8 cellular contexts compared by ENCODE assay signal in the genomic region with DNA sequence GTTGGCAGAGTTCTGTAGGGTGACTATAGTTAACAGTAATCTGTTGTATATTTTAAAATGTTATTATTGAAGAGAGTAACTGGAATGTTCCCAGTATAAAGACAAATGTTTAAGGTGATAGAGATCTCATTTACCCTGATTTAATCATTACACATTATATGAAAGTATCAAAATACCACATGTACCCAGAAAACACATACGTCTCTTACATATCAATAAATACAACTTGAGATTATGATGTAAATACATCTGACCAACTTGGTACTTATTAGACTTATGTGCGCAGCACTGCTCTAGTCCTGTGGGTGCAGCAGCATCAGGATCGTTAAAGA. TPM values are rescaled to one million over a fixed set of nuclear protein-coding genes. Genes with fewer than 3 reads are reported as not detected.
DNase-seq lines count a peak whose midpoint lies in the region; TF ChIP-seq lines count a peak whose summit lies in the region.

No MANE protein-coding gene starts in this region.

- H3K4me3 Mint-ChIP-seq in nephron progenitor cell: peak overlapping the region; percentile 97

- H4K20me1 ChIP-seq in BLaER1: peaks cover 13% of the 10 kb centered on the region

- peaks cover 24% of the 10 kb centered on the region for H3K36me3 Mint-ChIP-seq in nephron progenitor cell (ENCODE audit: low read depth)

- H3K9me3 Mint-ChIP-seq in nephron progenitor cell: no peaks in the 10 kb centered on the region

- H3K4me3 ChIP-seq in BLaER1: peak overlapping the region; percentile 84
- H3K4me3 ChIP-seq in MG63: peak overlapping the region; percentile 67
- peak overlapping the region; percentile 77 for H3K4me3 ChIP-seq in ectodermal cell (ENCODE audit: insufficient read depth, low read depth, low read length)

- WGBS in ectodermal cell, 2 experiments: 7 to 13% methylated on average over 2 to 3 of the region's 3 CpGs

- H3K36me3 ChIP-seq in BLaER1 (peaks cover 30% of the 10 kb centered on the region), MG63 (peaks cover 29% of the 10 kb centered on the region), ectodermal cell (ENCODE audit: control insufficient read depth, insufficient read depth, low read length) (peaks cover 9% of the 10 kb centered on the region)

- H3K27me3 ChIP-seq in BLaER1 (0 out of 2 replicates have a peak, but pooled peaks cover 3% of the 10 kb centered on the region), MG63 (no peaks in the 10 kb centered on the region; the same call in 1 of the 2 replicates), ectodermal cell (ENCODE audit: control insufficient read depth, insufficient read depth, low read length, poor library complexity, severe bottlenecking) (no peaks in the 10 kb centered on the region)

- H3K9ac ChIP-seq in BLaER1: peak overlapping the region; percentile 88

- H3K27me3 Mint-ChIP-seq in nephron progenitor cell (ENCODE audit: low read depth, poor library complexity): peaks cover 4% of the 10 kb centered on the region

- H3K4me1 Mint-ChIP-seq in nephron progenitor cell: peaks cover 30% of the 10 kb centered on the region

- in situ Hi-C loops in G401 (cut with HindIII; ENCODE audit: low sequenced_read_pairs): no loop called here

- DNase-seq in MG63: no peak
- no peak for DNase-seq in nephron progenitor cell
- DNase-seq in HPDE6-E6E7 (ENCODE audit: extremely low spot score): no peak
- no peak for DNase-seq in ureter (ENCODE audit: low spot score)
- DNase-seq in DMS153 treated with DMSO at 0.1 percent for 48 hours (lab: John Stamatoyannopoulos, UW; ENCODE audit: unreplicated experiment): no peak
- no peak for DNase-seq in G401 (ENCODE audit: low spot score)

- H3K9me3 ChIP-seq in BLaER1: no peaks in the 10 kb centered on the region
- H3K9me3 ChIP-seq in MG63: no peaks in the 10 kb centered on the region
- no peaks in the 10 kb centered on the region for H3K9me3 ChIP-seq in ectodermal cell (ENCODE audit: control insufficient read depth, low read length)

- peak overlapping the region; percentile 77 for H3K4me2 ChIP-seq in BLaER1

- H3K4me1 ChIP-seq in BLaER1: peaks cover 40% of the 10 kb centered on the region
- peaks cover 7% of the 10 kb centered on the region for H3K4me1 ChIP-seq in ectodermal cell (ENCODE audit: control insufficient read depth, insufficient read depth, low read length)

- peak overlapping the region; percentile 94 for H3K27ac Mint-ChIP-seq in nephron progenitor cell

- TF ChIP-seq CTCF in nephron progenitor cell (IDR thresholded peaks at IDR 0.05): no peak

- H3K27ac ChIP-seq in BLaER1 (peak overlapping the region; percentile 89), ectodermal cell (ENCODE audit: insufficient read depth, low read depth, low read length, poor library complexity, severe bottlenecking) (peak overlapping the region; percentile 71)

RNA-seq across cellular contexts. Expression of a gene that starts 0.7 kb away (rescaled TPM):
- 398 and 501 TPM in 2 replicates for total RNA-seq in MG63 (2014; rRNA removed; shearing (Covaris generic); ENCODE audit: low replicate concordance)
- 326 TPM for polyA plus RNA-seq in ectodermal cell (2013, experiment 1 of 4)
- 297 TPM for polyA plus RNA-seq in ectodermal cell (2013, experiment 2 of 4)
- 253 TPM for polyA plus RNA-seq in ectodermal cell (2013, experiment 3 of 4)
- polyA plus RNA-seq in ectodermal cell (2013, experiment 4 of 4): 296 TPM
- 271 TPM for total RNA-seq in ureter
- total RNA-seq in G401 (2014; rRNA removed; shearing (Covaris generic)): 487 and 504 TPM in 2 replicates

RNA-seq across cellular contexts. Expression of a gene that starts 20.2 kb away (rescaled TPM):
- not detected in 2 replicates for total RNA-seq in MG63 (2014; rRNA removed; shearing (Covaris generic); ENCODE audit: low replicate concordance)
- polyA plus RNA-seq in ectodermal cell (2013, experiment 1 of 4): 0.20 TPM
- 0.16 TPM for polyA plus RNA-seq in ectodermal cell (2013, experiment 2 of 4)
- 0.05 TPM for polyA plus RNA-seq in ectodermal cell (2013, experiment 3 of 4)
- polyA plus RNA-seq in ectodermal cell (2013, experiment 4 of 4): not detected
- total RNA-seq in ureter: 0.18 TPM
- total RNA-seq in G401 (2014; rRNA removed; shearing (Covaris generic)): 0.14 TPM in 1 of 2 replicates, not detected in the other
